ENCODE assay signal across 1 cellular context in genomic region chr2:131036269-131036668, GRCh38.
TF ChIP-seq lines count a peak whose summit lies in the region.

No MANE protein-coding gene starts in this region.

TF ChIP-seq in GM23338, 12 proteins besides CTCF, POLR2A, EP300 and RAD21 (continued from another document):
- TF ChIP-seq EZH2phosphoT487 (IDR thresholded peaks at IDR 0.05; ENCODE audit: unreplicated experiment) (no peak), POLR2AphosphoS5 (IDR thresholded peaks at IDR 0.05; ENCODE audit: low read depth) (no peak), ZNF114 (CRISPR knock-in tag; IDR thresholded peaks at IDR 0.05) (no peak), ZNF462 (CRISPR knock-in tag; IDR thresholded peaks at IDR 0.05) (no peak), CREB1 (CRISPR knock-in tag; IDR thresholded peaks at IDR 0.05; ENCODE audit: low read depth) (no peak)
